17 cellular contexts compared by ENCODE assay signal in genomic region chr22:50048836-50049235, GRCh38. TPM values are rescaled to one million over a fixed set of nuclear protein-coding genes. Genes with fewer than 3 reads are reported as not detected.
A peak's percentile ranks its signal among the peaks of the same experiment; 100 is the strongest.
DNase-seq lines count a peak whose midpoint lies in the region; ATAC-seq and TF ChIP-seq lines count a peak whose summit lies in the region.
"Had no signal": no experiment of that assay in that cellular context is flagged by ENCODE, and none has a peak within 500 bp of the region (broad histone marks: within the 10 kb centered on the region; RNA-seq: fewer than 3 reads in every experiment).

No MANE protein-coding gene starts in this region.

- H4K8ac ChIP-seq in neuronal stem cell (ENCODE audit: low read depth, low read length): no peak overlapping the region

- H2BK5ac ChIP-seq in neuronal stem cell (ENCODE audit: low read length): no peak overlapping the region

- H3K4me3 ChIP-seq in BE2C (ENCODE audit: low read depth, low read length): no peak overlapping the region
- H3K4me3 ChIP-seq in neuronal stem cell (ENCODE audit: low read length in 2 of 2): no peak overlapping the region
- H3K4me3 ChIP-seq: A549; BLaER1 treated with 17β-estradiol and CSF1 and Interleukin-3, amounts not matched to agents 10 nM and 100 nM had no signal

- H2AK5ac ChIP-seq in neuronal stem cell (ENCODE audit: low read depth, low read length): peak overlapping the region; percentile 21

- H3K27me3 Mint-ChIP-seq in chondrocyte (ENCODE audit: low read depth): no peaks in the 10 kb centered on the region

- H3K14ac ChIP-seq in neuronal stem cell (ENCODE audit: low read length): peak overlapping the region; percentile 47

- H3K9me3 Mint-ChIP-seq in chondrocyte (ENCODE audit: low read depth): peaks cover 22% of the 10 kb centered on the region

- H3K4ac ChIP-seq in neuronal stem cell (ENCODE audit: low read length): peak overlapping the region; percentile 37

- no peak overlapping the region for H3K27ac Mint-ChIP-seq in chondrocyte (ENCODE audit: unreplicated experiment)
- H3K27ac Mint-ChIP-seq: CD8-positive, alpha-beta T cell; H9 had no signal

- H2BK120ac ChIP-seq in neuronal stem cell (ENCODE audit: low read depth, low read length): no peak overlapping the region

- DNase-seq in Right ventricle myocardium superior (peak; percentile 25), left cardiac atrium (no peak), BE2C (peak; percentile 7), chondrocyte (ENCODE audit: low spot score) (peak; percentile 65), neuronal stem cell (ENCODE audit: low spot score) (no peak), T-helper 1 cell (no peak), SKM-1 (lab: John Stamatoyannopoulos, UW; ENCODE audit: unreplicated experiment) (no peak)
- DNase-seq: Calu3, DMS79 treated with DMSO at 0.1 percent for 48 hours, GF-D8, GOT3, H9 had no signal

- H3K36me3 ChIP-seq in BE2C (no peaks in the 10 kb centered on the region), neuronal stem cell (replicated peaks in 1 of 2; ENCODE audit: control insufficient read depth in 2 of 2, insufficient read depth in 2 of 2, low read length in 2 of 2) (no peaks in the 10 kb centered on the region)
- H3K36me3 ChIP-seq: BLaER1 treated with 17β-estradiol and CSF1 and Interleukin-3, amounts not matched to agents 10 nM and 100 nM had no signal

- H3K27me3 ChIP-seq in BE2C: no peaks in the 10 kb centered on the region
- H3K27me3 ChIP-seq in neuronal stem cell (ENCODE audit: control insufficient read depth in 3 of 3, insufficient read depth in 3 of 3, low read depth in 1 of 3, low read length in 3 of 3): peaks cover 0 to 8% (median 0%) of the 10 kb centered on the region in 3 experiments

- peaks cover 4% of the 10 kb centered on the region for H3K79me1 ChIP-seq in neuronal stem cell (ENCODE audit: low read depth, low read length)

- H3K9me3 ChIP-seq in BE2C (no peaks in the 10 kb centered on the region; the same call in 1 of the 2 replicates), neuronal stem cell (replicated peaks in 1 of 2; ENCODE audit: control insufficient read depth in 2 of 2, insufficient read depth in 1 of 2, low read depth in 1 of 2, low read length in 2 of 2) (peaks cover 0 to 4% of the 10 kb centered on the region in 2 donors)
- H3K9me3 ChIP-seq: A549 had no signal

- peaks cover 6% of the 10 kb centered on the region for H3K36me3 Mint-ChIP-seq in chondrocyte (ENCODE audit: low read depth)
- H3K36me3 Mint-ChIP-seq: CD8-positive, alpha-beta T cell had no signal

- no CpG with 5 or more reads among the region's 17 CpGs for WGBS in neuronal stem cell (ENCODE audit: extremely low coverage in 2 of 2, insufficient read length in 2 of 2, insufficient replicate concordance in 1 of 2), 2 donors

- no peak overlapping the region for H3K4me2 ChIP-seq in neuronal stem cell (ENCODE audit: insufficient read depth, low read length, poor library complexity, severe bottlenecking)
- H3K4me2 ChIP-seq: A549; BLaER1 treated with 17β-estradiol and CSF1 and Interleukin-3, amounts not matched to agents 10 nM and 100 nM had no signal

- H3K23ac ChIP-seq in neuronal stem cell (ENCODE audit: low read depth, low read length, poor library complexity): no peak overlapping the region

- no peak overlapping the region for H4K91ac ChIP-seq in neuronal stem cell (ENCODE audit: low read depth, low read length, poor library complexity)

- H3K18ac ChIP-seq in neuronal stem cell (ENCODE audit: low read length): peak overlapping the region; percentile 76

- no peak overlapping the region for H2BK15ac ChIP-seq in neuronal stem cell (ENCODE audit: low read length)

- H3K27ac ChIP-seq in neuronal stem cell (replicated peaks; ENCODE audit: low read length): no peak overlapping the region
- H3K27ac ChIP-seq: 22Rv1; A549; BLaER1 treated with 17β-estradiol and CSF1 and Interleukin-3, amounts not matched to agents 10 nM and 100 nM had no signal

- H2BK12ac ChIP-seq in neuronal stem cell (ENCODE audit: low read length): no peak overlapping the region

- H3K4me1 ChIP-seq in BE2C (no peaks in the 10 kb centered on the region), neuronal stem cell (ENCODE audit: control insufficient read depth in 2 of 2, insufficient read depth in 1 of 2, low read depth in 1 of 2, low read length in 2 of 2) (peaks cover 0 to 2% of the 10 kb centered on the region in 2 donors)
- H3K4me1 ChIP-seq: A549 had no signal

- H3K4me1 Mint-ChIP-seq in chondrocyte (ENCODE audit: low read depth): peaks cover 10% of the 10 kb centered on the region
- H3K4me1 Mint-ChIP-seq: H9 had no signal

- no peak overlapping the region for H3K9ac ChIP-seq in neuronal stem cell (ENCODE audit: low read depth, low read length, poor library complexity)
- H3K9ac ChIP-seq: BLaER1 treated with 17β-estradiol and CSF1 and Interleukin-3, amounts not matched to agents 10 nM and 100 nM had no signal

- TF ChIP-seq CTCF in BE2C (IDR thresholded peaks at IDR 0.05; ENCODE audit: low read depth, low read length) (no peak), chondrocyte (IDR thresholded peaks at IDR 0.05) (no peak)

- no peak overlapping the region for H2AFZ ChIP-seq in neuronal stem cell (ENCODE audit: low read length)

- no peak overlapping the region for H3K4me3 Mint-ChIP-seq in chondrocyte (ENCODE audit: unreplicated experiment)
- H3K4me3 Mint-ChIP-seq: CD8-positive, alpha-beta T cell; H9 had no signal

- intact Hi-C loops in Right ventricle myocardium superior (cut with DNase I): no loop called here
- intact Hi-C loops in left cardiac atrium (cut with DNase I): no loop called here

- no peak for ATAC-seq in Right ventricle myocardium superior (ENCODE audit: poor library complexity)
- ATAC-seq in left cardiac atrium: no peak
- no peak for ATAC-seq in HG03439 (IDR thresholded peaks at IDR 0.05; ENCODE audit: unreplicated experiment)
- ATAC-seq: A549; CD8-positive, alpha-beta T cell had no signal

RNA-seq across cellular contexts. Expression of gene TTLL8, which starts 9.3 kb away (rescaled TPM):
- not detected for total RNA-seq in Right ventricle myocardium superior
- not detected for total RNA-seq in left cardiac atrium
- polyA plus RNA-seq in BE2C (2012; ENCODE audit: insufficient read depth, insufficient read length, low read depth): not detected
- not detected in 3 replicates for total RNA-seq in chondrocyte
- polyA plus RNA-seq in neuronal stem cell (2013, experiment 1 of 2): 0.06 TPM
- 0.01 TPM for polyA plus RNA-seq in neuronal stem cell (2013, experiment 2 of 2)
- total RNA-seq: Calu3; CD8-positive, alpha-beta T cell; H9 had no signal
- polyA plus RNA-seq: A549 had no signal

RNA-seq across cellular contexts. Expression of gene IL17REL, which starts 36.3 kb away (rescaled TPM):
- total RNA-seq in Right ventricle myocardium superior: not detected
- not detected for total RNA-seq in left cardiac atrium
- polyA plus RNA-seq in BE2C (2012; ENCODE audit: insufficient read depth, insufficient read length, low read depth): not detected
- total RNA-seq in chondrocyte: 0.17 to 0.23 TPM in 2 of 3 replicates, not detected in the other
- polyA plus RNA-seq in neuronal stem cell (2013, experiment 1 of 2): 0.07 TPM
- polyA plus RNA-seq in neuronal stem cell (2013, experiment 2 of 2): 0.07 TPM
- total RNA-seq: Calu3; CD8-positive, alpha-beta T cell had no signal

RNA-seq across cellular contexts. Expression of gene MLC1, which starts 36.4 kb away (rescaled TPM):
- total RNA-seq in Right ventricle myocardium superior (0.46 TPM), left cardiac atrium (under 1 TPM; 0.29 to 0.41 TPM), chondrocyte (0.38 to 0.77 TPM (median 0.50 TPM) in 3 replicates)
- polyA plus RNA-seq in BE2C (2012; ENCODE audit: insufficient read depth, insufficient read length, low read depth): not detected
- polyA plus RNA-seq in neuronal stem cell (2013, experiment 1 of 2): 0.07 TPM
- polyA plus RNA-seq in neuronal stem cell (2013, experiment 2 of 2): 0.04 TPM
- total RNA-seq: Calu3, H9 had no signal
- polyA plus RNA-seq: A549 had no signal

RNA-seq across cellular contexts. Expression of gene MOV10L1, which starts 41.0 kb away (rescaled TPM):
- total RNA-seq in Right ventricle myocardium superior (not detected), left cardiac atrium (1 to 10 TPM in 1 of 2 donors, under 1 TPM in 1; 0.71 to 1.2 TPM), chondrocyte (0.51 to 1.1 TPM (median 1.1 TPM) in 3 replicates)
- not detected for polyA plus RNA-seq in BE2C (2012; ENCODE audit: insufficient read depth, insufficient read length, low read depth)
- polyA plus RNA-seq in neuronal stem cell (2013, experiment 1 of 2): 0.03 TPM
- 0.07 TPM for polyA plus RNA-seq in neuronal stem cell (2013, experiment 2 of 2)
- total RNA-seq: Calu3; CD8-positive, alpha-beta T cell; H9 had no signal

Comparison
In these comparisons a context has a peak if more than half of its experiments do, and no peak if none do; other contexts are left out.
1. DNase-seq: peak in Right ventricle myocardium superior (single experiment), BE2C (single experiment) and chondrocyte (single experiment); none in left cardiac atrium (single experiment), neuronal stem cell (single experiment), T-helper 1 cell (0 of 5) and SKM-1 (single experiment).